ENCODE assay signal across 8 cellular contexts in genomic region chrX:20530319-20530979, GRCh38.
A peak's percentile ranks its signal among the peaks of the same experiment; 100 is the strongest.
DNase-seq lines count a peak whose midpoint lies in the region; ATAC-seq and TF ChIP-seq lines count a peak whose summit lies in the region.

No MANE protein-coding gene starts in this region.

- peak; percentile 70 for TF ChIP-seq CTCF in RWPE2 (IDR thresholded peaks at IDR 0.05; ENCODE audit: poor library complexity, severe bottlenecking)

- H3K9me3 ChIP-seq in RWPE2 (ENCODE audit: severe bottlenecking): no peaks in the 10 kb centered on the region

- H3K4me3 ChIP-seq in RWPE2 (ENCODE audit: severe bottlenecking): no peak overlapping the region

- no peak overlapping the region for H3K27ac ChIP-seq in RWPE2 (ENCODE audit: poor library complexity, severe bottlenecking)

- H3K4me1 ChIP-seq in RWPE2 (ENCODE audit: insufficient read depth, poor library complexity, severe bottlenecking): no peaks in the 10 kb centered on the region

- DNase-seq in DMS79 treated with DMSO at 0.1 percent for 48 hours (lab: John Stamatoyannopoulos, UW): peak; percentile 30
- DNase-seq in DMS79 (lab: John Stamatoyannopoulos, UW): no peak
- peak; percentile 46 for DNase-seq in LHCN-M2 (ENCODE audit: low read depth)
- DNase-seq in RWPE2 (ENCODE audit: low spot score): no peak
- peak; percentile 50 for DNase-seq in activated naive CD4-positive, alpha-beta T cell treated with Interleukin-2 at 50 U/mL for 16 hours
- DNase-seq in glomerular visceral epithelial cell (ENCODE audit: extremely low spot score): peak; percentile 47
- DNase-seq in pons (ENCODE audit: low spot score): peak; percentile 69
- no peak for DNase-seq in GF-D8 (lab: John Stamatoyannopoulos, UW)

- peak; percentile 45; the same call in 1 of the 3 replicates for ATAC-seq in RWPE2 (ENCODE audit: low read depth)

- no peaks in the 10 kb centered on the region for H3K27me3 ChIP-seq in RWPE2 (ENCODE audit: insufficient read depth, poor library complexity, severe bottlenecking)

- H3K36me3 ChIP-seq in RWPE2 (ENCODE audit: low read depth): no peaks in the 10 kb centered on the region

Comparison
In these comparisons a context has a peak if more than half of its experiments do, and no peak if none do; other contexts are left out.
1. DNase-seq: peak in DMS79 treated with DMSO at 0.1 percent for 48 hours (single experiment), LHCN-M2 (single experiment), activated naive CD4-positive, alpha-beta T cell treated with Interleukin-2 at 50 U/mL for 16 hours (single experiment), glomerular visceral epithelial cell (single experiment) and pons (single experiment); none in DMS79 (single experiment), RWPE2 (single experiment) and GF-D8 (single experiment).